In the genomic region with DNA sequence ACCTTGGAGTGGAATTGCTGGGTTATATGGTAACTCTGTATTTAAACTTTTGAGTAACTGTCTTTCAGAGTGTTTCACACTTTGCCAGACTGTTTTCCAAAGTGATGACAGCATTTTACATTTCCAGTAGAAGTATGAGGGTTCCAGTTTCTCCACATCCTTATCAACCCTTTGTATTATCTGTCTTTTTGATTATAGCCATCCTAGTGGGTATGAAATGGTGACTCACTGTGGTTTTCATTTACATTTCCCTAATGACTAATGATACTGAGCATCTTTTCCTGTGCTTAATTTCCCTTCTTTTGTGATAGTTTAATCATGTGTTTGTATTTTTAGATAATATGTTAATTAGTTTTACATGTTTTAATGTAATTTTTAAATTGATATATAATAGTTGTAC, we compare ENCODE assay signal across 20 cellular contexts.
"Had no signal": no experiment of that assay in that cellular context is flagged by ENCODE, and none has a peak within 500 bp of the region (broad histone marks: within the 10 kb centered on the region; RNA-seq: fewer than 3 reads in every experiment).

No MANE protein-coding gene starts in this region.

- DNase-seq: activated CD4-positive, alpha-beta T cell treated with anti-CD3 and anti-CD28 coated beads, Interleukin-2, amount 50 U/mL, for 1 hour; activated CD8-positive, alpha-beta memory T cell treated with anti-CD3 and anti-CD28 coated beads for 24 hours; activated CD8-positive, alpha-beta memory T cell treated with anti-CD3 and anti-CD28 coated beads, Interleukin-2, amount 50 U/mL, for 48 hours; activated effector memory CD4-positive, alpha-beta T cell treated with Interleukin-2 at 50 U/mL for 16 hours; activated naive CD4-positive, alpha-beta T cell treated with anti-CD3 and anti-CD28 coated beads, Interleukin-2, amount 10 ng/mL, durations not matched to agents 7 days and 5 days; activated T-cell treated with anti-CD3 and anti-CD28 coated beads, Interleukin-2, amount 50 U/mL, for 48 hours; central memory CD4-positive, alpha-beta T cell; dorsolateral prefrontal cortex; lower lobe of right lung; sigmoid colon; stimulated activated CD4-positive, alpha-beta T cell treated with anti-CD3 and anti-CD28 coated beads, Interleukin-4, amount 100 ng/mL, for 24 hours; stimulated activated naive CD4-positive, alpha-beta T cell; substantia nigra; T-helper 1 cell; T-helper 9 cell had no signal

- H3K4me1 ChIP-seq: lower lobe of right lung, parathyroid adenoma, sigmoid colon, tibial nerve had no signal

- H3K4me3 ChIP-seq: dorsolateral prefrontal cortex, lower lobe of right lung, sigmoid colon, tibial nerve had no signal

- H3K36me3 ChIP-seq: lower lobe of right lung, neutrophil, sigmoid colon, tibial nerve had no signal

- ATAC-seq: activated CD4-positive, CD25-positive, alpha-beta regulatory T cell treated with anti-CD3 and anti-CD28 coated beads, Interleukin-2, amount 50 U/mL, for 24 hours; lower lobe of right lung; natural killer cell treated with Interleukin-12 subunit alpha and Interleukin-12 subunit beta and Interleukin-15 and Interleukin-18, amount 100 ng/mL, for 72 hours had no signal

- H3K9me3 ChIP-seq: lower lobe of right lung, neutrophil had no signal

- H3K4me3 Mint-ChIP-seq: activated naive CD4-positive, alpha-beta T cell treated with anti-CD3 and anti-CD28 coated beads, Interleukin-2, amount 10 ng/mL, durations not matched to agents 7 days and 5 days; natural killer cell treated with Interleukin-12 subunit alpha and Interleukin-12 subunit beta and Interleukin-15 and Interleukin-18, amount 100 ng/mL, for 72 hours had no signal

- H3K27ac ChIP-seq: dorsolateral prefrontal cortex, lower lobe of right lung, neutrophil, parathyroid adenoma, sigmoid colon, tibial nerve had no signal

- H3K27me3 ChIP-seq: dorsolateral prefrontal cortex, neutrophil, sigmoid colon, tibial nerve had no signal

- H3K4me1 Mint-ChIP-seq: activated naive CD4-positive, alpha-beta T cell treated with anti-CD3 and anti-CD28 coated beads, Interleukin-2, amount 10 ng/mL, durations not matched to agents 7 days and 5 days had no signal

- H3K27me3 Mint-ChIP-seq: activated naive CD4-positive, alpha-beta T cell treated with anti-CD3 and anti-CD28 coated beads, Interleukin-2, amount 10 ng/mL, durations not matched to agents 7 days and 5 days had no signal

- H3K27ac Mint-ChIP-seq: activated naive CD4-positive, alpha-beta T cell treated with anti-CD3 and anti-CD28 coated beads, Interleukin-2, amount 10 ng/mL, durations not matched to agents 7 days and 5 days; natural killer cell treated with Interleukin-12 subunit alpha and Interleukin-12 subunit beta and Interleukin-15 and Interleukin-18, amount 100 ng/mL, for 72 hours had no signal
